23 cellular contexts compared by ENCODE assay signal in the genomic region with DNA sequence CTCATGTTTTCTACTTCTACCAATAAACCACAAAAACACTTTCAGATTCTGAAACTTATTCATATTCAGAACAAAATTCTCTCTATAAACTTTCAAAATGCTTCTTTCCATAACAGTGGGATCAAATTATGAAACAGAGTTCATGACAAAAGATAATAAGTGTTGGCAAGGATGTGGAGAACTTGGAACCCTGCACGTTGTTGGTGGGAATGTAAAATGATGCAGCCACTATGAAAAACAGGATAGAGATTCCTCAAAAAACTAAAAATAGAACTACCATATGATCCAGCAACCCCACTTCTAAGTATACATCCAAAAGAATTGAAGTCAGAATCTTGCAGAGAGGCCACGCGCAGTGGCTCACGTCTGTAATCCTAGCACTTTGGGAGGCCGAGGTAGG. TPM values are rescaled to one million over a fixed set of nuclear protein-coding genes. Genes with fewer than 3 reads are reported as not detected.
DNase-seq lines count a peak whose midpoint lies in the region; ATAC-seq, FAIRE-seq and TF ChIP-seq lines count a peak whose summit lies in the region.
"Had no signal": no experiment of that assay in that cellular context is flagged by ENCODE, and none has a peak within 500 bp of the region (broad histone marks: within the 10 kb centered on the region; RNA-seq: fewer than 3 reads in every experiment).

No MANE protein-coding gene starts in this region.

- intact Hi-C loops in left ventricle myocardium superior (cut with micrococcal nuclease): no loop called here

- TF ChIP-seq CTCF in fibroblast of the aortic adventitia (IDR thresholded peaks at IDR 0.05; ENCODE audit: insufficient read depth, low read length): no peak

- DNase-seq in fibroblast of gingiva (ENCODE audit: low read depth) (peak; percentile 13), fibroblast of the aortic adventitia (ENCODE audit: low read depth) (peak; percentile 41), HuH-7.5 (ENCODE audit: low spot score) (no peak), left ventricle myocardium superior (no peak), NCI-H69 (lab: John Stamatoyannopoulos, UW) (no peak)
- DNase-seq: 8988T; ACHN; AML-193; C1 segment of cervical spinal cord; Calu3; CD4-positive, alpha-beta memory T cell; COR-L47; DMS53; DMS79 treated with DMSO at 0.1 percent for 48 hours; GDM1; H9 had no signal

- peak; percentile 54 for FAIRE-seq in G401.6 (lab: Jason Lieb, UNC)
- FAIRE-seq: A549, GM12878, GM19239 had no signal

- no peak overlapping the region for H3K4me3 ChIP-seq in fibroblast of the aortic adventitia (ENCODE audit: low read depth, low read length)
- H3K4me3 ChIP-seq: A549, GM12878, GM23338 had no signal

- ATAC-seq in left ventricle myocardium superior (no peak), HG02798 (IDR thresholded peaks at IDR 0.05; ENCODE audit: poor library complexity, unreplicated experiment) (no peak)
- ATAC-seq: A549, GM12878, GM23338, HCT116 had no signal

RNA-seq across cellular contexts. Expression of a gene that starts 45.4 kb away (rescaled TPM):
- total RNA-seq in fibroblast of the aortic adventitia (ENCODE audit: low replicate concordance) (5.7 and 8.4 TPM in 2 replicates), left ventricle myocardium superior (7.8 TPM)

RNA-seq across cellular contexts. Expression of a gene that starts 52.3 kb away (rescaled TPM):
- total RNA-seq in fibroblast of the aortic adventitia (ENCODE audit: low replicate concordance) (25.0 and 69.4 TPM in 2 replicates), left ventricle myocardium superior (8.9 TPM)

RNA-seq across cellular contexts. Expression of a gene that starts 52.4 kb away (rescaled TPM):
- 25.3 and 34.7 TPM in 2 replicates for total RNA-seq in fibroblast of the aortic adventitia (ENCODE audit: low replicate concordance)
- total RNA-seq in left ventricle myocardium superior: 20.4 TPM

Comparison
In these comparisons a context has a peak if more than half of its experiments do, and no peak if none do; other contexts are left out.
1. DNase-seq: peak in fibroblast of gingiva (single experiment) and fibroblast of the aortic adventitia (single experiment); none in HuH-7.5 (single experiment), left ventricle myocardium superior (single experiment) and NCI-H69 (single experiment).